19 cellular contexts compared by ENCODE assay signal in genomic region chr9:89562186-89562814, GRCh38. TPM values are rescaled to one million over a fixed set of nuclear protein-coding genes. Genes with fewer than 3 reads are reported as not detected.
A peak's percentile ranks its signal among the peaks of the same experiment; 100 is the strongest.
DNase-seq lines count a peak whose midpoint lies in the region; ATAC-seq, FAIRE-seq and TF ChIP-seq lines count a peak whose summit lies in the region.
"Had no signal": no experiment of that assay in that cellular context is flagged by ENCODE, and none has a peak within 500 bp of the region (broad histone marks: within the 10 kb centered on the region; RNA-seq: fewer than 3 reads in every experiment).

No MANE protein-coding gene starts in this region.

- DNase-seq in astrocyte (ENCODE audit: low read depth) (peak; percentile 6), GM10266 (ENCODE audit: extremely low spot score) (no peak), GM03348 (ENCODE audit: low spot score) (no peak), nucleus accumbens (lab: John Stamatoyannopoulos, UW) (no peak)
- DNase-seq in activated naive CD4-positive, alpha-beta T cell treated with Interleukin-2 at 50 U/mL for 16 hours, result no peak
- DNase-seq: activated CD4-positive, alpha-beta T cell treated with anti-CD3 and anti-CD28 coated beads, Interleukin-2, amount 50 U/mL, for 48 hours; BE2C; glutamatergic neuron; NCI-H1417; NCI-H524 had no signal

- no peaks in the 10 kb centered on the region for H3K4me1 ChIP-seq in astrocyte (ENCODE audit: insufficient read depth, low read length)
- H3K4me1 ChIP-seq: BE2C, breast epithelium had no signal

- H3K27me3 ChIP-seq in astrocyte (ENCODE audit: insufficient read depth, low read length), result peaks cover 27% of the 10 kb centered on the region
- H3K27me3 ChIP-seq: BE2C had no signal

- no peak overlapping the region for H3K27ac Mint-ChIP-seq in astrocyte (ENCODE audit: unreplicated experiment)
- H3K27ac Mint-ChIP-seq in nephron, result peak overlapping the region; percentile 69 to 93 (median 75)
- H3K27ac Mint-ChIP-seq: activated T-helper 2 cell treated with anti-CD3 and anti-CD28 coated beads, Interferon-gamma antibody, Interleukin-2, Interleukin-4, amounts not matched to agents 10 μg/mL and 5 μg/mL and 100 μg/mL, durations not matched to agents 14 hours and 24 hours and 36 hours; natural killer cell treated with Interleukin-12 subunit alpha and Interleukin-12 subunit beta and Interleukin-15 and Interleukin-18, amount 100 ng/mL, for 72 hours; T-helper 1 cell treated with Interleukin-12 subunit alpha and Interleukin-12 subunit beta and Interleukin-4 antibody, amounts not matched to agents 30 μg/mL and 1 μg/mL, for 36 hours had no signal

- no peak overlapping the region for H3K4me3 ChIP-seq in astrocyte (ENCODE audit: insufficient read depth, low read depth, low read length)
- H3K4me3 ChIP-seq: breast epithelium, K562 had no signal

- H3K36me3 Mint-ChIP-seq in astrocyte (ENCODE audit: low read depth, unreplicated experiment) (peaks cover 2% of the 10 kb centered on the region), nephron (ENCODE audit: low read depth) (no peaks in the 10 kb centered on the region)
- H3K36me3 Mint-ChIP-seq: natural killer cell treated with Interleukin-12 subunit alpha and Interleukin-12 subunit beta and Interleukin-15 and Interleukin-18, amount 100 ng/mL, for 72 hours had no signal

- no peak for FAIRE-seq in astrocyte (lab: Jason Lieb, UNC)
- FAIRE-seq: K562 had no signal

- ATAC-seq in GM18870 (IDR thresholded peaks at IDR 0.05; ENCODE audit: unreplicated experiment) (peak; percentile 72), HG02798 (IDR thresholded peaks at IDR 0.05; ENCODE audit: poor library complexity, unreplicated experiment) (peak; percentile 57)
- ATAC-seq: K562; natural killer cell treated with Interleukin-12 subunit alpha and Interleukin-12 subunit beta and Interleukin-15 and Interleukin-18, amount 100 ng/mL, for 72 hours; Panc1 had no signal

- H3K4me1 Mint-ChIP-seq in astrocyte (ENCODE audit: low read depth, unreplicated experiment), result peaks cover 7% of the 10 kb centered on the region
- H3K4me1 Mint-ChIP-seq in nephron, result no peaks in the 10 kb centered on the region

- no peaks in the 10 kb centered on the region for H3K9me3 ChIP-seq in astrocyte (ENCODE audit: insufficient read depth, low read depth, low read length)
- H3K9me3 ChIP-seq: BE2C, breast epithelium had no signal

- no peaks in the 10 kb centered on the region for H3K79me2 ChIP-seq in astrocyte (ENCODE audit: insufficient read depth, low read length)

- H3K9ac ChIP-seq in astrocyte (ENCODE audit: low read length), result no peak overlapping the region

- no peak overlapping the region for H2AFZ ChIP-seq in astrocyte (ENCODE audit: low read depth, low read length)

- H3K4me2 ChIP-seq in astrocyte (ENCODE audit: low read length), result no peak overlapping the region

- no peak overlapping the region for H3K27ac ChIP-seq in astrocyte (ENCODE audit: low read depth, low read length)
- H3K27ac ChIP-seq: breast epithelium had no signal

- peaks cover 4% of the 10 kb centered on the region for H3K27me3 Mint-ChIP-seq in astrocyte (ENCODE audit: low read depth, unreplicated experiment)
- peaks cover 9% of the 10 kb centered on the region for H3K27me3 Mint-ChIP-seq in nephron (ENCODE audit: low read depth)

- H4K20me1 ChIP-seq in astrocyte (ENCODE audit: insufficient read depth, low read length), result no peaks in the 10 kb centered on the region

- H3K4me3 Mint-ChIP-seq in astrocyte (ENCODE audit: unreplicated experiment), result no peak overlapping the region
- no peak overlapping the region for H3K4me3 Mint-ChIP-seq in nephron
- H3K4me3 Mint-ChIP-seq: natural killer cell treated with Interleukin-12 subunit alpha and Interleukin-12 subunit beta and Interleukin-15 and Interleukin-18, amount 100 ng/mL, for 72 hours; T-helper 1 cell treated with Interleukin-12 subunit alpha and Interleukin-12 subunit beta and Interleukin-4 antibody, amounts not matched to agents 30 μg/mL and 1 μg/mL, for 36 hours had no signal

- no peaks in the 10 kb centered on the region for H3K36me3 ChIP-seq in astrocyte (ENCODE audit: insufficient read depth, low read length)
- H3K36me3 ChIP-seq: BE2C, breast epithelium had no signal

- H3K9me3 Mint-ChIP-seq in astrocyte (ENCODE audit: unreplicated experiment), result peaks cover 3% of the 10 kb centered on the region
- peaks cover 2% of the 10 kb centered on the region for H3K9me3 Mint-ChIP-seq in nephron
- H3K9me3 Mint-ChIP-seq: natural killer cell treated with Interleukin-12 subunit alpha and Interleukin-12 subunit beta and Interleukin-15 and Interleukin-18, amount 100 ng/mL, for 72 hours; T-helper 1 cell treated with Interleukin-12 subunit alpha and Interleukin-12 subunit beta and Interleukin-4 antibody, amounts not matched to agents 30 μg/mL and 1 μg/mL, for 36 hours had no signal

- TF ChIP-seq CTCF in astrocyte (IDR thresholded peaks at IDR 0.05; ENCODE audit: insufficient read depth, low read depth, low read length), result no peak
- TF ChIP-seq CTCF in nephron (IDR thresholded peaks at IDR 0.05; ENCODE audit: unreplicated experiment in 3 of 3), result no peak
- TF ChIP-seq CTCF in GM10266 (IDR thresholded peaks at IDR 0.05; ENCODE audit: control insufficient read depth, insufficient read depth, low read depth, missing control alignments), result no peak

RNA-seq across cellular contexts. Expression of gene GADD45G, which starts 42.5 kb away (rescaled TPM):
- 3.5 and 5.2 TPM in 2 replicates for total RNA-seq in astrocyte
